Comparison of ENCODE assay signal across 1 cellular context in the genomic region with DNA sequence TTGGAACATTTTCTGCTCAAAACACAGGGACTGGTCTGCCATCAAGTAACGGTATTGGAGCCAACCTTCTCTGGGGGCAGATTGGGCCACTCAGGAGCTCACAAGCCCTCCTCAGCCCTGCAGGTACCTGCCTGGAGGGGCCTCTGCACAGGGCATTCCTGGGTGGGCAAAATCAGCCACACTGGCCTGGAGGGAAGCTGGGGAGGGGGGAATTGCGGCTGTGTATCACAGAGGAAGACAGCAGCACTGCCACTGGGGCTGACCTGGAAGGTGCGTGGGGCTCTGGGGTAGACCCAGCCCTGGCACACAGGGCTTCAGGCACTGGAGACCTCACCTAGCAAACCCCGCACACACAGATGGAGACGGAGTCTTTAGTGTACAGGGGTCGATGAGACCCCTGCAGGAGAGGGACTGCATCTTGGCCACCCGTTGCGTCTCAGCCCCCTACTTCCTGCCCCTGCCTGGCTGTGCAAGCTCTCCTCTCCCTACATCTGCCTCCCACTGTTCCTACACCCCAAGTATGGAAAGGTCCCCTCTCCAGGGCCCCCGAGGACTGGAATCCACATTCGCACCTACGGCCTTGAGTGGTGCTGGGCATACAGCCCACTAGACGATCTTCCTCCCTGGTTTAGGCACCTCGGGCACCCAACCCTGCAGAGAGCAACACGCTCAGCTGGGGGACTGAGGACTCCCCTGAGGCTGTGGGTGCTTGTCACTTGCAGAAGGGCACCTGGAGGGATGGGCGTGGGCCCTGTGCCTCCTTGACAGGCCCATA.
TF ChIP-seq lines count a peak whose summit lies in the region.

No MANE protein-coding gene starts in this region.

TF ChIP-seq in HepG2, 621 proteins besides CTCF, POLR2A, EP300 and RAD21:
- TF ChIP-seq, protein P1, sequence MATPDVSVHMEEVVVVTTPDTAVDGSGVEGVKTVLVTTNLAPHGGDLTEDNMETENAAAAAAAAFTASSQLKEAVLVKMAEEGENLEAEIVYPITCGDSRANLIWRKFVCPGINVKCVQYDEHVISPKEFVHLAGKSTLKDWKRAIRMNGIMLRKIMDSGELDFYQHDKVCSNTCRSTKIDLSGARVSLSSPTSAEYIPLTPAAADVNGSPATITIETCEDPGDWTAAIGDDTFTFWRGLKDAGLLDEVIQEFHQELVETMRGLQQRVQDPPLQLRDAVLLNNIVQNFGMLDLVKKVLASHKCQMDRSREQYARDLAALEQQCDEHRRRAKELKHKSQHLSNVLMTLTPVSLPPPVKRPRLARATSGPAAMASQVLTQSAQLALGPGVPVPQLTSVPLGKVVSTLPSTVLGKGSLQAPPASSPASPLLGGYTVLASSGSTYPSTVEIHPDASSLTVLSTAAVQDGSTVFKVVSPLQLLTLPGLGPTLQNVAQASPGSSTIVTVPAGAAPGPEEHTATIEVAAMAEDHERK (CRISPR knock-in tag; IDR thresholded peaks at IDR 0.05; ENCODE audit: low read depth) = no peak
- TF ChIP-seq ZNF652 (CRISPR knock-in tag; IDR thresholded peaks at IDR 0.05; ENCODE audit: borderline replicate concordance, low read depth) (no peak), AGO2 (optimal IDR thresholded peaks at IDR 0.05; ENCODE audit: low read depth, low read length) (peak; percentile 64)
- TF ChIP-seq, protein P2, sequence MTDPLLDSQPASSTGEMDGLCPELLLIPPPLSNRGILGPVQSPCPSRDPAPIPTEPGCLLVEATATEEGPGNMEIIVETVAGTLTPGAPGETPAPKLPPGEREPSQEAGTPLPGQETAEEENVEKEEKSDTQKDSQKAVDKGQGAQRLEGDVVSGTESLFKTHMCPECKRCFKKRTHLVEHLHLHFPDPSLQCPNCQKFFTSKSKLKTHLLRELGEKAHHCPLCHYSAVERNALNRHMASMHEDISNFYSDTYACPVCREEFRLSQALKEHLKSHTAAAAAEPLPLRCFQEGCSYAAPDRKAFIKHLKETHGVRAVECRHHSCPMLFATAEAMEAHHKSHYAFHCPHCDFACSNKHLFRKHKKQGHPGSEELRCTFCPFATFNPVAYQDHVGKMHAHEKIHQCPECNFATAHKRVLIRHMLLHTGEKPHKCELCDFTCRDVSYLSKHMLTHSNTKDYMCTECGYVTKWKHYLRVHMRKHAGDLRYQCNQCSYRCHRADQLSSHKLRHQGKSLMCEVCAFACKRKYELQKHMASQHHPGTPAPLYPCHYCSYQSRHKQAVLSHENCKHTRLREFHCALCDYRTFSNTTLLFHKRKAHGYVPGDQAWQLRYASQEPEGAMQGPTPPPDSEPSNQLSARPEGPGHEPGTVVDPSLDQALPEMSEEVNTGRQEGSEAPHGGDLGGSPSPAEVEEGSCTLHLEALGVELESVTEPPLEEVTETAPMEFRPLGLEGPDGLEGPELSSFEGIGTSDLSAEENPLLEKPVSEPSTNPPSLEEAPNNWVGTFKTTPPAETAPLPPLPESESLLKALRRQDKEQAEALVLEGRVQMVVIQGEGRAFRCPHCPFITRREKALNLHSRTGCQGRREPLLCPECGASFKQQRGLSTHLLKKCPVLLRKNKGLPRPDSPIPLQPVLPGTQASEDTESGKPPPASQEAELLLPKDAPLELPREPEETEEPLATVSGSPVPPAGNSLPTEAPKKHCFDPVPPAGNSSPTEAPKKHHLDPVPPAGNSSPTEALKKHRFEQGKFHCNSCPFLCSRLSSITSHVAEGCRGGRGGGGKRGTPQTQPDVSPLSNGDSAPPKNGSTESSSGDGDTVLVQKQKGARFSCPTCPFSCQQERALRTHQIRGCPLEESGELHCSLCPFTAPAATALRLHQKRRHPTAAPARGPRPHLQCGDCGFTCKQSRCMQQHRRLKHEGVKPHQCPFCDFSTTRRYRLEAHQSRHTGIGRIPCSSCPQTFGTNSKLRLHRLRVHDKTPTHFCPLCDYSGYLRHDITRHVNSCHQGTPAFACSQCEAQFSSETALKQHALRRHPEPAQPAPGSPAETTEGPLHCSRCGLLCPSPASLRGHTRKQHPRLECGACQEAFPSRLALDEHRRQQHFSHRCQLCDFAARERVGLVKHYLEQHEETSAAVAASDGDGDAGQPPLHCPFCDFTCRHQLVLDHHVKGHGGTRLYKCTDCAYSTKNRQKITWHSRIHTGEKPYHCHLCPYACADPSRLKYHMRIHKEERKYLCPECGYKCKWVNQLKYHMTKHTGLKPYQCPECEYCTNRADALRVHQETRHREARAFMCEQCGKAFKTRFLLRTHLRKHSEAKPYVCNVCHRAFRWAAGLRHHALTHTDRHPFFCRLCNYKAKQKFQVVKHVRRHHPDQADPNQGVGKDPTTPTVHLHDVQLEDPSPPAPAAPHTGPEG (CRISPR knock-in tag; IDR thresholded peaks at IDR 0.05) = no peak
